In genomic region chr1:172601046-172601630, GRCh38 we compare ENCODE assay signal across 21 cellular contexts. TPM values are rescaled to one million over a fixed set of nuclear protein-coding genes. Genes with fewer than 3 reads are reported as not detected.
"Had no signal": no experiment of that assay in that cellular context is flagged by ENCODE, and none has a peak within 500 bp of the region (broad histone marks: within the 10 kb centered on the region; RNA-seq: fewer than 3 reads in every experiment).

No MANE protein-coding gene starts in this region.

- H3K9me3 Mint-ChIP-seq: activated CD4-positive, alpha-beta memory T cell treated with anti-CD3 and anti-CD28 coated beads for 36 hours; activated naive CD8-positive, alpha-beta T cell treated with anti-CD3 and anti-CD28 coated beads, Interleukin-2, amount 10 ng/mL, durations not matched to agents 7 days and 5 days; activated T-helper 17 cell treated with anti-CD3 and anti-CD28 coated beads, Interleukin-2, amount 50 U/mL, for 72 hours had no signal

- H3K4me3 ChIP-seq: colonic mucosa, lung, prostate gland, right atrium auricular region, testis, upper lobe of right lung had no signal

- H3K27ac Mint-ChIP-seq: activated CD4-positive, alpha-beta memory T cell treated with anti-CD3 and anti-CD28 coated beads for 36 hours; activated naive CD8-positive, alpha-beta T cell treated with anti-CD3 and anti-CD28 coated beads, Interleukin-2, amount 10 ng/mL, durations not matched to agents 7 days and 5 days; activated T-helper 17 cell treated with anti-CD3 and anti-CD28 coated beads, Interleukin-2, amount 50 U/mL, for 72 hours; brain; mesothelial cell of epicardium had no signal

- DNase-seq: activated CD4-positive, alpha-beta memory T cell treated with anti-CD3 and anti-CD28 coated beads for 36 hours; activated CD4-positive, alpha-beta T cell treated with anti-CD3 and anti-CD28 coated beads for 4 hours; activated naive CD4-positive, alpha-beta T cell; activated naive CD8-positive, alpha-beta T cell treated with anti-CD3 and anti-CD28 coated beads, Interleukin-2, amount 10 ng/mL, durations not matched to agents 7 days and 5 days; activated T-cell treated with anti-CD3 and anti-CD28 coated beads for 4 hours; amygdala; central memory CD4-positive, alpha-beta T cell; colonic mucosa; foreskin melanocyte; kidney; stimulated activated CD4-positive, alpha-beta T cell treated with anti-CD3 and anti-CD28 coated beads, Interleukin-4, amount 100 ng/mL, for 1 hour; testis; upper lobe of right lung had no signal

- H3K27me3 ChIP-seq: colonic mucosa, right atrium auricular region, testis, upper lobe of right lung had no signal

- H3K9me3 ChIP-seq: colonic mucosa, prostate gland, right atrium auricular region, testis, upper lobe of right lung had no signal

- H3K36me3 ChIP-seq: prostate gland had no signal

- H3K4me1 Mint-ChIP-seq: activated T-helper 17 cell treated with anti-CD3 and anti-CD28 coated beads, Interleukin-2, amount 50 U/mL, for 72 hours; brain; WTC11 had no signal

- H3K4me1 ChIP-seq: colonic mucosa, prostate gland, right atrium auricular region, upper lobe of right lung had no signal

- H3K27ac ChIP-seq: colonic mucosa, prostate gland, right atrium auricular region, testis, upper lobe of right lung had no signal

- ATAC-seq: activated T-helper 17 cell treated with anti-CD3 and anti-CD28 coated beads, Interleukin-2, amount 50 U/mL, for 72 hours; left lobe of liver; upper lobe of right lung; WTC11 had no signal

- H3K27me3 Mint-ChIP-seq: activated CD4-positive, alpha-beta memory T cell treated with anti-CD3 and anti-CD28 coated beads for 36 hours; activated naive CD8-positive, alpha-beta T cell treated with anti-CD3 and anti-CD28 coated beads, Interleukin-2, amount 10 ng/mL, durations not matched to agents 7 days and 5 days; activated T-helper 17 cell treated with anti-CD3 and anti-CD28 coated beads, Interleukin-2, amount 50 U/mL, for 72 hours; brain had no signal

- H3K4me3 Mint-ChIP-seq: activated CD4-positive, alpha-beta memory T cell treated with anti-CD3 and anti-CD28 coated beads for 36 hours; activated naive CD8-positive, alpha-beta T cell treated with anti-CD3 and anti-CD28 coated beads, Interleukin-2, amount 10 ng/mL, durations not matched to agents 7 days and 5 days; activated T-helper 17 cell treated with anti-CD3 and anti-CD28 coated beads, Interleukin-2, amount 50 U/mL, for 72 hours; brain; mesothelial cell of epicardium; WTC11 had no signal

RNA-seq across cellular contexts. Expression of gene FASLG, which starts 57.8 kb away (rescaled TPM):
- total RNA-seq: left lobe of liver, mesothelial cell of epicardium, prostate gland, right atrium auricular region, testis, WTC11 had no signal
